In genomic region chr16:11391576-11391975, GRCh38 we compare ENCODE assay signal across 12 cellular contexts. TPM values are rescaled to one million over a fixed set of nuclear protein-coding genes. Genes with fewer than 3 reads are reported as not detected.
DNase-seq lines count a peak whose midpoint lies in the region; ATAC-seq and TF ChIP-seq lines count a peak whose summit lies in the region.
"Had no signal": no experiment of that assay in that cellular context is flagged by ENCODE, and none has a peak within 500 bp of the region (broad histone marks: within the 10 kb centered on the region; RNA-seq: fewer than 3 reads in every experiment).

No MANE protein-coding gene starts in this region.

- no peaks in the 10 kb centered on the region for H3K9me3 Mint-ChIP-seq in dendritic cell treated with granulocyte-macrophage colony-stimulating factor and Interleukin-4, amounts not matched to agents 40 ng/mL and 50 ng/mL, for 4 days
- H3K9me3 Mint-ChIP-seq: T-cell had no signal

- H3K9me3 ChIP-seq in spleen (no peaks in the 10 kb centered on the region), testis (no peaks in the 10 kb centered on the region)

- H3K27ac ChIP-seq in spleen (no peak overlapping the region), testis (no peak overlapping the region)

- H3K36me3 ChIP-seq in spleen: no peaks in the 10 kb centered on the region
- no peaks in the 10 kb centered on the region for H3K36me3 ChIP-seq in testis (ENCODE audit: low read depth, missing control alignments)

- H3K4me1 Mint-ChIP-seq in dendritic cell treated with granulocyte-macrophage colony-stimulating factor and Interleukin-4, amounts not matched to agents 40 ng/mL and 50 ng/mL, for 4 days (ENCODE audit: low read depth): peaks cover 15% of the 10 kb centered on the region

- WGBS in spleen, 5 donors: 81 to 95% (median 91%) methylated on average over 4 to 12 of the region's 12 CpGs
- 73 to 80% methylated on average over 5 to 8 of the region's 12 CpGs for WGBS in testis, 2 donors

- TF ChIP-seq POLR2A in spleen (IDR thresholded peaks at IDR 0.05) (no peak), testis (IDR thresholded peaks at IDR 0.05) (no peak)

- TF ChIP-seq CTCF in spleen (IDR thresholded peaks at IDR 0.05 in 8 of 11, conservative IDR thresholded peaks at IDR 0.05 in 3 of 11) (no peak), testis (IDR thresholded peaks at IDR 0.05) (no peak)

- ATAC-seq in HG02884 (IDR thresholded peaks at IDR 0.05; ENCODE audit: unreplicated experiment) (no peak), HG03095 (IDR thresholded peaks at IDR 0.05; ENCODE audit: unreplicated experiment) (no peak)
- ATAC-seq: T-cell had no signal

- peaks cover 0 to 8% (median 0%) of the 10 kb centered on the region in 7 donors for H3K27me3 ChIP-seq in spleen (replicated peaks in 1 of 7)
- no peaks in the 10 kb centered on the region for H3K27me3 ChIP-seq in testis

- H3K4me3 ChIP-seq in spleen (no peak overlapping the region), testis (no peak overlapping the region)

- H3K36me3 Mint-ChIP-seq in dendritic cell treated with granulocyte-macrophage colony-stimulating factor and Interleukin-4, amounts not matched to agents 40 ng/mL and 50 ng/mL, for 4 days (ENCODE audit: low read depth): no peaks in the 10 kb centered on the region
- H3K36me3 Mint-ChIP-seq: T-cell had no signal

- peaks cover 46% of the 10 kb centered on the region for H3K27me3 Mint-ChIP-seq in dendritic cell treated with granulocyte-macrophage colony-stimulating factor and Interleukin-4, amounts not matched to agents 40 ng/mL and 50 ng/mL, for 4 days
- H3K27me3 Mint-ChIP-seq: T-cell had no signal

- H3K4me1 ChIP-seq in spleen (peaks cover 0 to 20% (median 8%) of the 10 kb centered on the region in 6 donors), testis (peaks cover 3% of the 10 kb centered on the region)

- peak; percentile 52 for DNase-seq in NCI-H1436 (lab: John Stamatoyannopoulos, UW)
- DNase-seq in NCI-H1436 treated with DMSO at 0.1 percent for 48 hours (lab: John Stamatoyannopoulos, UW): no peak
- DNase-seq in NCI-H2107 treated with DMSO at 0.1 percent for 48 hours (lab: John Stamatoyannopoulos, UW; ENCODE audit: unreplicated experiment): peak; percentile 54
- peak; percentile 47 for DNase-seq in spleen
- DNase-seq in testis: no peak
- DNase-seq: 8988T; activated CD4-positive, alpha-beta T cell treated with anti-CD3 and anti-CD28 coated beads, Interleukin-2, amount 50 U/mL, for 1 hour; activated effector memory CD4-positive, alpha-beta T cell treated with anti-CD3 and anti-CD28 coated beads, Interleukin-2, amount 50 U/mL, for 16 hours; T-cell had no signal

- intact Hi-C loops in dendritic cell treated with granulocyte-macrophage colony-stimulating factor and Interleukin-4, amounts not matched to agents 40 ng/mL and 50 ng/mL, for 4 days (cut with micrococcal nuclease): loop anchor here (10.0 kb wide), 1 partner anchor 423 kb away; no protein-coding TSS in a partner anchor
- intact Hi-C loops in spleen (cut with DNase I; ENCODE audit: low total_unique reads) (no loop called here), testis (cut with DNase I; ENCODE audit: low total_unique reads) (loop anchor here (10.0 kb wide), 2 partner anchors 323 to 673 kb away; no protein-coding TSS in a partner anchor)

- no peak overlapping the region for H3K4me3 Mint-ChIP-seq in dendritic cell treated with granulocyte-macrophage colony-stimulating factor and Interleukin-4, amounts not matched to agents 40 ng/mL and 50 ng/mL, for 4 days
- H3K4me3 Mint-ChIP-seq: T-cell had no signal

- H3K27ac Mint-ChIP-seq in dendritic cell treated with granulocyte-macrophage colony-stimulating factor and Interleukin-4, amounts not matched to agents 40 ng/mL and 50 ng/mL, for 4 days: peak overlapping the region; percentile 3
- H3K27ac Mint-ChIP-seq: T-cell had no signal

RNA-seq across cellular contexts. Expression of gene RMI2, which starts 46.3 kb away (rescaled TPM):
- total RNA-seq in spleen (1 to 10 TPM; 2.4 to 5.7 (median 3.7) TPM), testis (10 to 100 TPM; 26.7 to 30.6 TPM)
- polyA plus RNA-seq in spleen (10 to 100 TPM in 1 of 3 donors, 1 to 10 TPM in 2; 4.4 to 23.6 (median 5.8) TPM), testis (ENCODE audit: insufficient read depth, low read depth, low replicate concordance) (21.5 TPM)

Comparison
In these comparisons a context has a peak if more than half of its experiments do, and no peak if none do; other contexts are left out.
1. DNase-seq: peak in NCI-H1436 (single experiment), NCI-H2107 treated with DMSO at 0.1 percent for 48 hours (single experiment) and spleen (single experiment); none in NCI-H1436 treated with DMSO at 0.1 percent for 48 hours (single experiment) and testis (single experiment).
2. RNA of gene RMI2, which starts 46.3 kb away (total RNA-seq): 26.7 to 30.6 TPM in testis; 2.4 to 5.7 TPM in spleen; every median in the first group is over 4 times any median in the second.